18 cellular contexts compared by ENCODE assay signal in the genomic region with DNA sequence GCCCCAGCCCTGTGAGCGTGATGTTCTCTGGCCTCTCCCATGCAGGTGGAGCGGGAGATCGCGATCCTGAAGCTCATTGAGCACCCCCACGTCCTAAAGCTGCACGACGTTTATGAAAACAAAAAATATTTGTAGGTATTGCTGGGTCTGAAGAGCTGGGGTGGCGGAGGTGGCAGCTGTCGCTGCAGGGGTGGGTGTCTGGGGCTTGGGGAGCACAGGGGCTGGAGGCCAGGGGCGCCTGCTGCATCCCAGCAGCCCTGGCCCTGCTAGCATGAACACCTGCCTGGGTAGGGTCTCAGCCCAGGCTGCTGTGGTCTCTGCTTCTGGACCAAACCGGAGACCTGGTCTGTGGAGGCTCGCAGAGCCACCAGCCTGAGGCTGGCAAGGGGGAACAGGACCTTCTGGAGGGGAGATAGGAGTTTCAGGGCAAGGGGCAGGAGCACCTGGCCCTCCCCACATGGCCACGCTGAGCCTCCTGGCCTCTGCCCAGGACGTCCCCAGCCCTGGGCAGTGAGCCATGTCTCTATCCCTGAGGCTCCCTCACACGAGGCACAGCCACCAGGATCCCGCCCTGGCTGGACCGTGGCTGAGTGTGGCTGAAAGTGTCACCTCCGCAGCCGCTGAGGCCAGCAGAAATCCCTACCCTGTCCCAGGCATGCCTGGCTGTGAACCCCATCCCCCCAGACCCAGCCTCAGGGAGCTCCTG. TPM values are rescaled to one million over a fixed set of nuclear protein-coding genes. Genes with fewer than 3 reads are reported as not detected.
DNase-seq lines count a peak whose midpoint lies in the region; ATAC-seq and TF ChIP-seq lines count a peak whose summit lies in the region.
"Had no signal": no experiment of that assay in that cellular context is flagged by ENCODE, and none has a peak within 500 bp of the region (broad histone marks: within the 10 kb centered on the region; RNA-seq: fewer than 3 reads in every experiment).

No MANE protein-coding gene starts in this region.

- no peak for TF ChIP-seq EP300 in stomach (IDR thresholded peaks at IDR 0.05)

- no peak for DNase-seq in Right ventricle myocardium inferior (ENCODE audit: missing footprints)
- DNase-seq in cardiac septum (ENCODE audit: low spot score), result no peak
- no peak for DNase-seq in right cardiac atrium
- peak; percentile 42 for DNase-seq in stomach
- DNase-seq in SW480 (ENCODE audit: low spot score), result no peak
- DNase-seq in foreskin keratinocyte, result no peak
- DNase-seq: CD8-positive, alpha-beta memory T cell; DMS153; NCI-H1105; NCI-H146; NCI-H2029; NCI-H2171 treated with DMSO at 0.1 percent for 48 hours; NCI-H526; PC-3; RPMI8226 had no signal

- intact Hi-C loops in Right ventricle myocardium inferior (cut with DNase I) (no loop called here), cardiac septum (cut with DNase I) (loop anchor here (5.0 kb wide), 1 partner anchor 49 kb away; a partner anchor contains a TSS), right cardiac atrium (cut with DNase I) (no loop called here), stomach (cut with DNase I; ENCODE audit: low total_unique reads) (no loop called here)

- peak overlapping the region; percentile 45 for H3K27ac ChIP-seq in VCaP
- no peak overlapping the region for H3K27ac ChIP-seq in right cardiac atrium (ENCODE audit: low read length)
- H3K27ac ChIP-seq in stomach, result no peak overlapping the region
- no peak overlapping the region for H3K27ac ChIP-seq in foreskin keratinocyte
- H3K27ac ChIP-seq: C4-2B had no signal

- no peaks in the 10 kb centered on the region for H3K36me3 ChIP-seq in stomach

- ATAC-seq in Right ventricle myocardium inferior (peak; percentile 15), right cardiac atrium (peak; percentile 7 to 9), foreskin keratinocyte (no peak), GM18870 (IDR thresholded peaks at IDR 0.05; ENCODE audit: unreplicated experiment) (no peak)

- TF ChIP-seq POLR2A in stomach (IDR thresholded peaks at IDR 0.05), result no peak

- no peak for TF ChIP-seq CTCF in VCaP (conservative IDR thresholded peaks at IDR 0.05)
- no peak for TF ChIP-seq CTCF in stomach (IDR thresholded peaks at IDR 0.05)
- no peak for TF ChIP-seq CTCF in foreskin keratinocyte (conservative IDR thresholded peaks at IDR 0.05)

- H3K4me3 ChIP-seq in right cardiac atrium (ENCODE audit: low read length) (no peak overlapping the region), stomach (no peak overlapping the region)

- H3K27me3 ChIP-seq in right cardiac atrium (ENCODE audit: control insufficient read depth, insufficient read depth), result no peaks in the 10 kb centered on the region
- peaks cover 11 to 91% (median 28%) of the 10 kb centered on the region in 3 donors for H3K27me3 ChIP-seq in stomach
- peaks cover 7% of the 10 kb centered on the region for H3K27me3 ChIP-seq in foreskin keratinocyte

- H3K9me3 ChIP-seq in right cardiac atrium (ENCODE audit: control insufficient read depth, low read length), result no peaks in the 10 kb centered on the region
- no peaks in the 10 kb centered on the region for H3K9me3 ChIP-seq in stomach

- WGBS in right cardiac atrium, result 55% methylated on average over 19 of the region's 19 CpGs
- 25 to 69% (median 36%) methylated on average over 12 to 19 of the region's 19 CpGs for WGBS in stomach, 5 donors

- peaks cover 2% of the 10 kb centered on the region for H3K4me1 ChIP-seq in right cardiac atrium (ENCODE audit: control insufficient read depth, insufficient read depth, low read length)
- peaks cover 16 to 35% (median 27%) of the 10 kb centered on the region in 4 donors for H3K4me1 ChIP-seq in stomach
- no peaks in the 10 kb centered on the region for H3K4me1 ChIP-seq in foreskin keratinocyte

RNA-seq across cellular contexts. Expression of a gene that starts 48.2 kb away (rescaled TPM):
- total RNA-seq in Right ventricle myocardium inferior (48.7 TPM), cardiac septum (48.5 TPM), right cardiac atrium (10 to 100 TPM; 35.0 to 45.0 (median 42.0) TPM), stomach (10 to 100 TPM; 11.3 to 40.6 (median 18.1) TPM), foreskin keratinocyte (35.6 and 38.5 TPM in 2 replicates)
- polyA plus RNA-seq in right cardiac atrium (40.0 TPM), stomach (10 to 100 TPM; 27.9 to 46.3 (median 37.3) TPM), foreskin keratinocyte (30.6 and 36.5 TPM in 2 replicates)

RNA-seq across cellular contexts. Expression of a gene that starts 48.7 kb away (rescaled TPM):
- 1.4 TPM for total RNA-seq in Right ventricle myocardium inferior
- 0.16 TPM for total RNA-seq in cardiac septum
- 1 to 10 TPM in 2 of 4 donors, under 1 TPM in 2; 0.61 to 2.3 (median 1.4) TPM for total RNA-seq in right cardiac atrium
- 2.3 TPM for polyA plus RNA-seq in right cardiac atrium
- total RNA-seq in stomach, result 1 to 10 TPM in 2 of 5 donors, not detected in 3; 1.8 TPM
- polyA plus RNA-seq in stomach, result 1 to 10 TPM; 1.8 to 6.9 (median 3.2) TPM
- total RNA-seq in foreskin keratinocyte, result 0.18 and 0.34 TPM in 2 replicates
- polyA plus RNA-seq in foreskin keratinocyte, result 0.08 and 0.18 TPM in 2 replicates

Comparison
In these comparisons a context has a peak if more than half of its experiments do, and no peak if none do; other contexts are left out.
1. ATAC-seq: peak in Right ventricle myocardium inferior (single experiment) and right cardiac atrium (2 of 2); none in foreskin keratinocyte (single experiment) and GM18870 (single experiment).